13 cellular contexts compared by ENCODE assay signal in the genomic region with DNA sequence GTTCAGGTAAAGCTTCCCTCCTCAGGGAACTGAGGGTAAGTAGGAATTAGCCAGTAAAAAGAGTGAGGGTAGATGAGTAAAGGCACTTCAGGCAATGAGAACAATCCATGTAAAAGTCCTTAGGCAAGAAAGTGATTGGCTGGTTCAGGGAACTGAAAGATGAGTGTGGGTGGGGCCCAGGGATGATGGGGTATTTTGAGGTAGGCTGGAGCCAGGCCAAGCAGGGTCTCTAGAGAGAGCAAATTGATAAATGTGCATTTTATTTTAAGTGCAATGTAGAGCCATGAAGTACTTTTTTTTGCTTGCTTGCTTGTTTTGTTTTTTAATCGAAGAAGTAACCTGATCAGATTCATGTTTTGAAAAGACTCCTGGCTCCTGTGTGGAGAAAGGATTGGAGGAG. TPM values are rescaled to one million over a fixed set of nuclear protein-coding genes. Genes with fewer than 3 reads are reported as not detected.
A peak's percentile ranks its signal among the peaks of the same experiment; 100 is the strongest.
DNase-seq lines count a peak whose midpoint lies in the region; FAIRE-seq and TF ChIP-seq lines count a peak whose summit lies in the region.
"Had no signal": no experiment of that assay in that cellular context is flagged by ENCODE, and none has a peak within 500 bp of the region (broad histone marks: within the 10 kb centered on the region; RNA-seq: fewer than 3 reads in every experiment).

No MANE protein-coding gene starts in this region.

- no peak overlapping the region for H3K56ac ChIP-seq in mesendoderm (ENCODE audit: low read length)

- H3K4me1 Mint-ChIP-seq in HFFc6 (ENCODE audit: low read depth), result peaks cover 72% of the 10 kb centered on the region

- no peaks in the 10 kb centered on the region for H3K9me3 ChIP-seq in adipocyte (ENCODE audit: control insufficient read depth, low read length)
- no peaks in the 10 kb centered on the region for H3K9me3 ChIP-seq in stomach smooth muscle (ENCODE audit: control insufficient read depth in 2 of 2, low read length in 2 of 2)
- no peaks in the 10 kb centered on the region for H3K9me3 ChIP-seq in Karpas-422 (ENCODE audit: low read length)

- no peak for TF ChIP-seq POLR2A in GM12891 (IDR thresholded peaks at IDR 0.05; ENCODE audit: low read depth, low read length)

- no peak overlapping the region for H2BK5ac ChIP-seq in mesendoderm (ENCODE audit: low read length)

- H2AK5ac ChIP-seq in mesendoderm (ENCODE audit: low read length), result no peak overlapping the region

- no peaks in the 10 kb centered on the region for H3K36me3 ChIP-seq in adipocyte (ENCODE audit: control insufficient read depth, insufficient read depth, low read length, severe bottlenecking)
- H3K36me3 ChIP-seq in mesendoderm (ENCODE audit: control insufficient read depth, insufficient read depth, low read length), result no peaks in the 10 kb centered on the region
- no peaks in the 10 kb centered on the region for H3K36me3 ChIP-seq in stomach smooth muscle (ENCODE audit: control insufficient read depth in 2 of 2, insufficient read depth in 2 of 2, low read length in 2 of 2)
- H3K36me3 ChIP-seq in Karpas-422 (ENCODE audit: insufficient read depth, low read length), result no peaks in the 10 kb centered on the region

- peak overlapping the region; percentile 74 for H3K4me3 Mint-ChIP-seq in HFFc6
- H3K4me3 Mint-ChIP-seq: activated CD8-positive, alpha-beta T cell treated with anti-CD3 and anti-CD28 coated beads for 36 hours; activated naive CD4-positive, alpha-beta T cell treated with anti-CD3 and anti-CD28 coated beads for 36 hours had no signal

- H3K27me3 ChIP-seq in adipocyte (replicated peaks; ENCODE audit: control insufficient read depth, insufficient read depth, low read length) (no peaks in the 10 kb centered on the region), mesendoderm (ENCODE audit: insufficient read depth, low read length, poor library complexity) (no peaks in the 10 kb centered on the region), stomach smooth muscle (ENCODE audit: control insufficient read depth in 1 of 2, insufficient read depth in 2 of 2, low read length in 2 of 2) (no peaks in the 10 kb centered on the region), Karpas-422 (ENCODE audit: low read length) (no peaks in the 10 kb centered on the region)

- H3K27ac Mint-ChIP-seq in HFFc6, result peak overlapping the region; percentile 93
- H3K27ac Mint-ChIP-seq: activated CD8-positive, alpha-beta T cell treated with anti-CD3 and anti-CD28 coated beads for 36 hours; activated naive CD4-positive, alpha-beta T cell treated with anti-CD3 and anti-CD28 coated beads for 36 hours had no signal

- H2BK15ac ChIP-seq in mesendoderm (replicated peaks; ENCODE audit: low read depth), result no peak overlapping the region

- H2BK120ac ChIP-seq in mesendoderm (ENCODE audit: low read depth, low read length), result no peak overlapping the region

- no peaks in the 10 kb centered on the region for H3K9me3 Mint-ChIP-seq in HFFc6

- no peak overlapping the region for H3K4me2 ChIP-seq in mesendoderm (ENCODE audit: low read length)
- no peak overlapping the region for H3K4me2 ChIP-seq in Karpas-422 (ENCODE audit: low read depth, low read length, poor library complexity, severe bottlenecking)

- H3K27ac ChIP-seq in mesendoderm (ENCODE audit: low read depth, low read length) (no peak overlapping the region), stomach smooth muscle (ENCODE audit: low read length) (peak overlapping the region; percentile 18), Karpas-422 (ENCODE audit: low read length) (no peak overlapping the region)

- no peak overlapping the region for H2AFZ ChIP-seq in Karpas-422 (ENCODE audit: low read length)

- H4K8ac ChIP-seq in mesendoderm (ENCODE audit: low read depth, low read length), result no peak overlapping the region

- no peak overlapping the region for H3K4ac ChIP-seq in mesendoderm (ENCODE audit: low read depth, low read length)

- WGBS in mesendoderm (ENCODE audit: extremely low coverage, insufficient coverage, low lambda C conversion rate), result no CpG with 5 or more reads among the region's 1 CpG

- H3K18ac ChIP-seq in mesendoderm (ENCODE audit: low read length), result no peak overlapping the region

- TF ChIP-seq CTCF in HFFc6 (IDR thresholded peaks at IDR 0.05), result no peak

- no peaks in the 10 kb centered on the region for H3K79me1 ChIP-seq in mesendoderm (ENCODE audit: low read length)

- H4K5ac ChIP-seq in mesendoderm (ENCODE audit: low read length), result no peak overlapping the region

- H3K4me1 ChIP-seq in adipocyte (ENCODE audit: control insufficient read depth, insufficient read depth, low read length), result peaks cover 64% of the 10 kb centered on the region
- peaks cover 13% of the 10 kb centered on the region for H3K4me1 ChIP-seq in mesendoderm (ENCODE audit: control insufficient read depth, low read depth, low read length)
- peaks cover 5% of the 10 kb centered on the region for H3K4me1 ChIP-seq in stomach smooth muscle (ENCODE audit: control insufficient read depth, insufficient read depth, low read length)
- no peaks in the 10 kb centered on the region for H3K4me1 ChIP-seq in Karpas-422 (ENCODE audit: low read length)

- DNase-seq in HFFc6, result no peak
- DNase-seq in adipocyte (ENCODE audit: low read depth), result no peak
- peak; percentile 31 for DNase-seq in mesendoderm
- DNase-seq in Karpas-422, result no peak
- DNase-seq in GM12891 (ENCODE audit: insufficient read length, low spot score), result no peak
- no peak for DNase-seq in AG08395 (ENCODE audit: low spot score)
- DNase-seq in superior temporal gyrus (ENCODE audit: extremely low spot score), result no peak
- DNase-seq: activated CD8-positive, alpha-beta T cell treated with anti-CD3 and anti-CD28 coated beads for 36 hours; activated naive CD4-positive, alpha-beta T cell treated with anti-CD3 and anti-CD28 coated beads for 36 hours; GDM1; PC-3; T-helper 9 cell had no signal

- peaks cover 16% of the 10 kb centered on the region for H3K36me3 Mint-ChIP-seq in HFFc6 (ENCODE audit: low read depth)

- no peak overlapping the region for H3K23ac ChIP-seq in mesendoderm (ENCODE audit: low read length)

- peak overlapping the region; percentile 46 for H3K9ac ChIP-seq in adipocyte (ENCODE audit: low read length)
- no peak overlapping the region for H3K9ac ChIP-seq in mesendoderm (ENCODE audit: low read length)
- no peak overlapping the region for H3K9ac ChIP-seq in stomach smooth muscle (ENCODE audit: low read length in 2 of 2)
- no peak overlapping the region for H3K9ac ChIP-seq in Karpas-422 (ENCODE audit: low read length)

- no peaks in the 10 kb centered on the region for H3K9me2 ChIP-seq in Karpas-422 (replicated peaks; ENCODE audit: insufficient read depth, low read length)

- H3K4me3 ChIP-seq in adipocyte (ENCODE audit: low read length) (peak overlapping the region; percentile 31), mesendoderm (ENCODE audit: low read length) (no peak overlapping the region), stomach smooth muscle (ENCODE audit: low read length in 2 of 2) (no peak overlapping the region), Karpas-422 (ENCODE audit: low read length) (no peak overlapping the region)

- H3K79me2 ChIP-seq in mesendoderm (ENCODE audit: control insufficient read depth, insufficient read depth, low read length) (no peaks in the 10 kb centered on the region), Karpas-422 (ENCODE audit: low read length) (no peaks in the 10 kb centered on the region)

- peaks cover 35% of the 10 kb centered on the region; the same call in 1 of the 2 replicates for H4K20me1 ChIP-seq in Karpas-422 (ENCODE audit: insufficient read depth, low read depth, low read length)

- H3K27me3 Mint-ChIP-seq in HFFc6 (ENCODE audit: insufficient read depth), result peaks cover 1% of the 10 kb centered on the region; the same call in 1 of the 2 replicates
- H3K27me3 Mint-ChIP-seq: activated CD8-positive, alpha-beta T cell treated with anti-CD3 and anti-CD28 coated beads for 36 hours had no signal

- FAIRE-seq in GM12891 (lab: Jason Lieb, UNC), result no peak

TF ChIP-seq in GM12891, 5 proteins besides CTCF, POLR2A, EP300 and RAD21:
- TF ChIP-seq POU2F2 (IDR thresholded peaks at IDR 0.05; ENCODE audit: low read depth, low read length) (no peak), POLR2AphosphoS5 (IDR thresholded peaks at IDR 0.05; ENCODE audit: low read depth, low read length) (no peak)

RNA-seq across cellular contexts. Expression of a gene that starts 26.5 kb away (rescaled TPM):
- total RNA-seq in HFFc6 (2021; fragmentation: NEBNext Ultra II Directional; extraction: Animal tissue kit (Norgen Biotek cat#: 25700)), result 10 to 100 TPM; 39.8 to 54.2 (median 44.8) TPM
- 45.4 TPM for polyA plus RNA-seq in mesendoderm (2013, experiment 1 of 2)
- 46.3 TPM for polyA plus RNA-seq in mesendoderm (2013, experiment 2 of 2)
- total RNA-seq in Karpas-422 (2014; rRNA removed; shearing (Covaris generic); ENCODE audit: low replicate concordance), result 62.7 and 128 TPM in 2 replicates
- polyA plus RNA-seq in GM12891 (2012; ENCODE audit: low read depth, missing spikeins), result 79.7 TPM
